In the genomic region with DNA sequence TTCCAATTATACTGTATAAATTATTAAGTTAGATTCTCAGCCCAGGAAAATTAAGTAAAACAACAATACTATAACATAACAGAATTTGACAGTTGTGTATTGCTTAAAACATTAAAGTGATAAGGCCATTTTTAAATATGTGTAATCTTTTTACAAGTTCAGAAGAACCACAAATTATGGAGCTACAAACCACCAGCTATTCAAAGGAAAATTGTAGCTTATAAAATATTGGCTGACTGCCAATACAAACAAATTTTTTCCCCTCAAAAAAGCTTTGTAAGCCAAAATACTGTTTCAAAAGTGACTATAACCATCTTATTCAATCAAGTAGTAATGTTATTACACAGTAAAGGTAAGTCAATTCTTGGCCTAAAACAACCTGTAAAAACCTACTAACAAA, we compare ENCODE assay signal across 23 cellular contexts. TPM values are rescaled to one million over a fixed set of nuclear protein-coding genes. Genes with fewer than 3 reads are reported as not detected.
DNase-seq lines count a peak whose midpoint lies in the region; ATAC-seq, FAIRE-seq and TF ChIP-seq lines count a peak whose summit lies in the region.
"Had no signal": no experiment of that assay in that cellular context is flagged by ENCODE, and none has a peak within 500 bp of the region (broad histone marks: within the 10 kb centered on the region; RNA-seq: fewer than 3 reads in every experiment).

No MANE protein-coding gene starts in this region.

- no peaks in the 10 kb centered on the region for H4K20me1 ChIP-seq in fibroblast of lung (ENCODE audit: control insufficient read depth, extremely low read depth, insufficient read depth, low read length)

- ATAC-seq in GM21390 (IDR thresholded peaks at IDR 0.05; ENCODE audit: unreplicated experiment) = no peak
- ATAC-seq: activated T-cell treated with anti-CD3 and anti-CD28 coated beads, Interleukin-2, amount 50 U/mL, for 72 hours; gastroesophageal sphincter; psoas muscle; stimulated activated naive CD8-positive, alpha-beta T cell treated with anti-CD3 and anti-CD28 coated beads, Interleukin-15, amount 100 ng/mL, for 72 hours had no signal

- H3K36me3 ChIP-seq in fibroblast of lung (ENCODE audit: control insufficient read depth, insufficient read depth, low read length) = no peaks in the 10 kb centered on the region
- H3K36me3 ChIP-seq: colonic mucosa, gastroesophageal sphincter, MG63, transverse colon had no signal

- no peak for TF ChIP-seq CTCF in fibroblast of lung (conservative IDR thresholded peaks at IDR 0.05 in 1 of 2, IDR thresholded peaks at IDR 0.05 in 1 of 2; ENCODE audit: low read depth in 1 of 2, low read length in 2 of 2)

- no peaks in the 10 kb centered on the region for H3K27me3 ChIP-seq in fibroblast of lung (ENCODE audit: control insufficient read depth, insufficient read depth, low read length)
- H3K27me3 ChIP-seq: colonic mucosa, gastroesophageal sphincter, transverse colon had no signal

- H2AFZ ChIP-seq in fibroblast of lung (ENCODE audit: low read length) = no peak overlapping the region
- H2AFZ ChIP-seq: GM23248 had no signal

- no peaks in the 10 kb centered on the region for H3K79me2 ChIP-seq in fibroblast of lung (ENCODE audit: control insufficient read depth, insufficient read depth, low read length)

- H3K9me3 ChIP-seq in fibroblast of lung (ENCODE audit: control insufficient read depth, insufficient read depth, low read depth, low read length) = no peaks in the 10 kb centered on the region
- H3K9me3 ChIP-seq: colonic mucosa, gastroesophageal sphincter, psoas muscle, transverse colon had no signal

- no peak overlapping the region for H3K4me2 ChIP-seq in fibroblast of lung (ENCODE audit: extremely low read depth, insufficient read depth, low read length)

- H3K4me1 ChIP-seq in fibroblast of lung (ENCODE audit: control insufficient read depth, extremely low read depth, insufficient read depth, low read length) = no peaks in the 10 kb centered on the region
- H3K4me1 ChIP-seq: gastroesophageal sphincter, psoas muscle had no signal

- no peak overlapping the region for H3K27ac ChIP-seq in fibroblast of lung (ENCODE audit: insufficient read depth, low read length)
- H3K27ac ChIP-seq: colonic mucosa, gastroesophageal sphincter, GM23248, psoas muscle, transverse colon had no signal

- no peak overlapping the region for H3K9ac ChIP-seq in fibroblast of lung (ENCODE audit: insufficient read depth, low read length)
- H3K9ac ChIP-seq: GM23248 had no signal

- peak; percentile 5 for DNase-seq in EH (ENCODE audit: low read depth)
- DNase-seq in LHCN-M2 (ENCODE audit: low read depth) = peak; percentile 7
- peak; percentile 63 for DNase-seq in RPMI8226
- DNase-seq in fibroblast of lung (ENCODE audit: low read depth in 2 of 2) = peak; percentile 29 to 37
- no peak for DNase-seq in GM19239 (ENCODE audit: insufficient read length, low spot score)
- no peak for DNase-seq in NCI-H187 (lab: John Stamatoyannopoulos, UW)
- DNase-seq in pons (ENCODE audit: low spot score) = no peak
- DNase-seq: activated CD8-positive, alpha-beta memory T cell treated with anti-CD3 and anti-CD28 coated beads for 24 hours; activated T-cell treated with anti-CD3 and anti-CD28 coated beads, Interleukin-2, amount 50 U/mL, for 72 hours; CD4-positive, alpha-beta T cell; colonic mucosa; GM23248; mesendoderm; MG63; NCI-H2029 treated with DMSO at 0.1 percent for 48 hours; NCI-H524 treated with DMSO at 0.1 percent for 48 hours; psoas muscle; small intestine; stimulated activated CD4-positive, alpha-beta T cell treated with anti-CD3 and anti-CD28 coated beads, Interleukin-2, amount 100 ng/mL, for 48 hours; stimulated activated naive CD8-positive, alpha-beta T cell treated with anti-CD3 and anti-CD28 coated beads, Interleukin-15, amount 100 ng/mL, for 72 hours; transverse colon had no signal

- no peak overlapping the region for H3K4me3 ChIP-seq in fibroblast of lung (replicated peaks in 1 of 4; ENCODE audit: control extremely low read depth in 1 of 4, insufficient read depth in 1 of 4, low read depth in 3 of 4, low read length in 4 of 4)
- H3K4me3 ChIP-seq: colonic mucosa, gastroesophageal sphincter, GM23248, MG63, psoas muscle, transverse colon had no signal

- FAIRE-seq in GM19239 (lab: Jason Lieb, UNC) = no peak
- FAIRE-seq: small intestine had no signal

RNA-seq across cellular contexts. Expression of gene STRBP, which starts 21.9 kb away (rescaled TPM):
- total RNA-seq in LHCN-M2 (2014; rRNA removed) (2.0 and 2.8 TPM in 2 replicates), fibroblast of lung (4.9 and 5.9 TPM in 2 replicates)
- 2.0 TPM for polyA plus RNA-seq in LHCN-M2 (2012)
- polyA plus RNA-seq in fibroblast of lung = 3.3 and 4.3 TPM in 2 replicates
- polyA plus RNA-seq in fibroblast of lung (2012) = 3.2 and 3.7 TPM in 2 replicates
- 0.35 and 0.74 TPM in 2 replicates for polyA minus RNA-seq in fibroblast of lung (ENCODE audit: low replicate concordance)

Comparison
In these comparisons a context has a peak if more than half of its experiments do, and no peak if none do; other contexts are left out.
1. DNase-seq: peak in EH (single experiment), LHCN-M2 (single experiment), RPMI8226 (single experiment) and fibroblast of lung (2 of 2); none in GM19239 (single experiment), NCI-H187 (0 of 2) and pons (single experiment).